Comparison of ENCODE assay signal across 8 cellular contexts in the genomic region with DNA sequence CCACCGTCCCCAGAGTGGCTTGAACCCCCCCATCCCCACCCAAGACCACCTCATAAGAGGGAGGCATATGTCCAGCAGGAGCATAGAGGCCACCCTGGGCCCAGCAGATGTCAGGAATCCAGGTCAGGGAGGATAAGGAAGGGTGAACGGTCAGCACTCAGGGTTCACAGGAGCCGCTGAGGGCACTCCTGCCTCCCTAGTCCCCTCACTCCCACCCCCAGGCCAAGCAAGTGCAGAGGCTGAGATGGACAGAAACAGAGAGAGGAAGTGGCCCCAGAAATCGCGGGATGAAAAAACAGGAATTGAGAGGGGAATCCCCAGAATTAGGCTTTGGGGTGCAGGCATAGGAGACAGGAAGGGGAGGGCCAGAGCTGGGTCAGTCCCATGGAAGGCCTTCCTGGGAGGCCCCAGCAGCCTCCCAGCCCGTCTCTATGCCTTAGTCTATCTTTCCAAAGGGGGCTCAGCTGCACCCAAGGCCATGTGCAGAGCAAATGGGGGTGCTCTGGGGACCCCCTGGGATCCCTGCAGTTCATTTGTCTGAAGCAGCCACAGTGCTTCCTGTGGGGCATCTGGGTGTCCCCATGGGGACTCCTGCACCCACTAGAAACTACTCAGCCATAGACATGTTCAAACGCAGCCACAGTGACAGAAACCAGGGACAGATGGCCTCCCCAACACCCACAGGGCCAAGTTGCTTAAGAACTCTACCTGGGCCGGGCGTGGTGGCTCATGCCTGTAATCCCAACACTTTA. TPM values are rescaled to one million over a fixed set of nuclear protein-coding genes. Genes with fewer than 3 reads are reported as not detected.
A peak's percentile ranks its signal among the peaks of the same experiment; 100 is the strongest.
DNase-seq lines count a peak whose midpoint lies in the region; ATAC-seq and TF ChIP-seq lines count a peak whose summit lies in the region.

No MANE protein-coding gene starts in this region.

- no peaks in the 10 kb centered on the region for H3F3A ChIP-seq in SU-DHL-6 (ENCODE audit: insufficient read depth)

- peak overlapping the region; percentile 74; the same call in 1 of the 2 replicates for H3K9ac ChIP-seq in SU-DHL-6 (ENCODE audit: low read length)

- H4K20me1 ChIP-seq in SU-DHL-6 (ENCODE audit: low read depth, low read length) = no peaks in the 10 kb centered on the region

- H3K36me3 Mint-ChIP-seq in activated CD4-positive, alpha-beta T cell treated with anti-CD3 and anti-CD28 coated beads, Interleukin-2, amount 10 ng/mL, durations not matched to agents 7 days and 5 days (ENCODE audit: low read depth) = peaks cover 33% of the 10 kb centered on the region

- H3K9me3 Mint-ChIP-seq in activated CD4-positive, alpha-beta T cell treated with anti-CD3 and anti-CD28 coated beads, Interleukin-2, amount 10 ng/mL, durations not matched to agents 7 days and 5 days = no peaks in the 10 kb centered on the region

- H3K4me3 ChIP-seq in SU-DHL-6 (ENCODE audit: insufficient read depth, low read length, poor library complexity, severe bottlenecking) = no peak overlapping the region
- H3K4me3 ChIP-seq in right atrium auricular region = peak overlapping the region; percentile 71 to 83
- H3K4me3 ChIP-seq in testis = peak overlapping the region in 1 of 2 donors; percentile 97

- CTCF ChIA-PET in activated CD4-positive, alpha-beta T cell treated with anti-CD3 and anti-CD28 coated beads, Interleukin-2, amount 10 ng/mL, durations not matched to agents 7 days and 5 days (lab: Charles Lee) = no interaction called here

- ATAC-seq in HG02642 (IDR thresholded peaks at IDR 0.05; ENCODE audit: poor library complexity, unreplicated experiment) = peak; percentile 53

- H3K79me2 ChIP-seq in SU-DHL-6 (ENCODE audit: insufficient read depth, low read length) = no peaks in the 10 kb centered on the region

- no peaks in the 10 kb centered on the region for H3K27me3 Mint-ChIP-seq in activated CD4-positive, alpha-beta T cell treated with anti-CD3 and anti-CD28 coated beads, Interleukin-2, amount 10 ng/mL, durations not matched to agents 7 days and 5 days

- peak overlapping the region; percentile 74 for H3K4me2 ChIP-seq in SU-DHL-6 (ENCODE audit: low read depth, low read length, poor library complexity, severe bottlenecking)

- no peak for TF ChIP-seq CTCF in SU-DHL-6 (IDR thresholded peaks at IDR 0.05; ENCODE audit: insufficient read depth, low read length, poor library complexity, severe bottlenecking)
- no peak for TF ChIP-seq CTCF in right atrium auricular region (IDR thresholded peaks at IDR 0.05)
- TF ChIP-seq CTCF in testis (IDR thresholded peaks at IDR 0.05) = no peak

- intact Hi-C loops in testis (cut with DNase I; ENCODE audit: low total_unique reads) = loop anchor here (10.0 kb wide), 1 partner anchor 121 kb away; no protein-coding TSS in a partner anchor
- intact Hi-C loops in posterior cingulate gyrus (cut with DNase I) = loop anchor here (10.0 kb wide), 1 partner anchor 91 kb away; no protein-coding TSS in a partner anchor

- H3K27ac ChIP-seq in SU-DHL-6 (ENCODE audit: low read depth, low read length) (no peak overlapping the region), right atrium auricular region (peak overlapping the region; percentile 86 to 91), testis (peak overlapping the region; percentile 90 to 96)

- H3K27me3 ChIP-seq in SU-DHL-6 (ENCODE audit: low read length) (no peaks in the 10 kb centered on the region), right atrium auricular region (no peaks in the 10 kb centered on the region), testis (no peaks in the 10 kb centered on the region)

- POLR2A ChIA-PET in activated CD4-positive, alpha-beta T cell treated with anti-CD3 and anti-CD28 coated beads, Interleukin-2, amount 10 ng/mL, durations not matched to agents 7 days and 5 days (lab: Charles Lee) = no interaction called here

- H3K36me3 ChIP-seq in SU-DHL-6 (ENCODE audit: low read length) (no peaks in the 10 kb centered on the region), right atrium auricular region (peaks cover 22% of the 10 kb centered on the region), testis (ENCODE audit: low read depth, missing control alignments) (no peaks in the 10 kb centered on the region)

- H3K4me1 ChIP-seq in right atrium auricular region (peaks cover 3 to 38% of the 10 kb centered on the region in 2 donors), testis (peaks cover 30% of the 10 kb centered on the region)

- no peak for TF ChIP-seq POLR2A in testis (IDR thresholded peaks at IDR 0.05)

- H3K4me1 Mint-ChIP-seq in activated CD4-positive, alpha-beta T cell treated with anti-CD3 and anti-CD28 coated beads, Interleukin-2, amount 10 ng/mL, durations not matched to agents 7 days and 5 days = peaks cover 40% of the 10 kb centered on the region

- peak overlapping the region; percentile 90 for H3K27ac Mint-ChIP-seq in activated CD4-positive, alpha-beta T cell treated with anti-CD3 and anti-CD28 coated beads, Interleukin-2, amount 10 ng/mL, durations not matched to agents 7 days and 5 days

- H2AFZ ChIP-seq in SU-DHL-6 (ENCODE audit: low read depth, low read length, severe bottlenecking) = no peak overlapping the region

- peak overlapping the region; percentile 79 for H3K4me3 Mint-ChIP-seq in activated CD4-positive, alpha-beta T cell treated with anti-CD3 and anti-CD28 coated beads, Interleukin-2, amount 10 ng/mL, durations not matched to agents 7 days and 5 days

- no peak for DNase-seq in activated CD4-positive, alpha-beta T cell treated with anti-CD3 and anti-CD28 coated beads, Interleukin-2, amount 10 ng/mL, durations not matched to agents 7 days and 5 days
- no peak for DNase-seq in activated CD4-positive, alpha-beta T cell treated with anti-CD3 and anti-CD28 coated beads, Interleukin-2, amount 50 U/mL, for 4 hours
- DNase-seq in right atrium auricular region (ENCODE audit: low spot score) = no peak
- no peak for DNase-seq in testis
- DNase-seq in posterior cingulate gyrus = no peak
- no peak for DNase-seq in SKM-1 (lab: John Stamatoyannopoulos, UW; ENCODE audit: unreplicated experiment)

- WGBS in testis, 2 donors = 56 to 63% methylated on average over 8 to 9 of the region's 9 CpGs

- H3K9me3 ChIP-seq in SU-DHL-6 (ENCODE audit: insufficient read depth, low read length) (peaks cover 8% of the 10 kb centered on the region; the same call in 1 of the 2 replicates), right atrium auricular region (no peaks in the 10 kb centered on the region), testis (no peaks in the 10 kb centered on the region)

- no peaks in the 10 kb centered on the region for H3K9me2 ChIP-seq in SU-DHL-6 (replicated peaks; ENCODE audit: insufficient read depth, low read length)

RNA-seq across cellular contexts. Expression of gene CMTM3, which starts 1.7 kb away (rescaled TPM):
- 100 to 1,000 TPM; 100 to 107 TPM for total RNA-seq in activated CD4-positive, alpha-beta T cell treated with anti-CD3 and anti-CD28 coated beads, Interleukin-2, amount 10 ng/mL, durations not matched to agents 7 days and 5 days
- total RNA-seq in right atrium auricular region (10 to 100 TPM; 15.6 to 26.2 TPM), testis (100 to 1,000 TPM; 137 to 182 TPM)
- 149 TPM for polyA plus RNA-seq in testis (ENCODE audit: insufficient read depth, low read depth, low replicate concordance)

RNA-seq across cellular contexts. Expression of gene CMTM2, which starts 26.9 kb away (rescaled TPM):
- under 1 TPM; 0.73 to 0.97 TPM for total RNA-seq in activated CD4-positive, alpha-beta T cell treated with anti-CD3 and anti-CD28 coated beads, Interleukin-2, amount 10 ng/mL, durations not matched to agents 7 days and 5 days
- total RNA-seq in right atrium auricular region = not detected
- total RNA-seq in testis = 100 to 1,000 TPM; 307 to 454 TPM
- polyA plus RNA-seq in testis (ENCODE audit: insufficient read depth, low read depth, low replicate concordance) = 1,249 TPM

RNA-seq across cellular contexts. Expression of gene CMTM1, which starts 39.9 kb away (rescaled TPM):
- 10 to 100 TPM; 12.3 to 15.3 TPM for total RNA-seq in activated CD4-positive, alpha-beta T cell treated with anti-CD3 and anti-CD28 coated beads, Interleukin-2, amount 10 ng/mL, durations not matched to agents 7 days and 5 days
- 1 to 10 TPM in 1 of 2 donors, not detected in 1; 1.6 TPM for total RNA-seq in right atrium auricular region
- total RNA-seq in testis = 10 to 100 TPM; 24.0 to 47.5 TPM
- polyA plus RNA-seq in testis (ENCODE audit: insufficient read depth, low read depth, low replicate concordance) = 103 TPM

RNA-seq across cellular contexts. Expression of gene CKLF, which starts 53.8 kb away (rescaled TPM):
- 100 to 1,000 TPM; 124 to 132 TPM for total RNA-seq in activated CD4-positive, alpha-beta T cell treated with anti-CD3 and anti-CD28 coated beads, Interleukin-2, amount 10 ng/mL, durations not matched to agents 7 days and 5 days
- total RNA-seq in right atrium auricular region (10 to 100 TPM; 11.5 to 22.5 TPM), testis (10 to 100 TPM; 49.5 to 71.5 TPM)
- polyA plus RNA-seq in testis (ENCODE audit: insufficient read depth, low read depth, low replicate concordance) = 128 TPM

RNA-seq across cellular contexts. Expression of gene TK2, which starts 56.3 kb away (rescaled TPM):
- 1 to 10 TPM; 7.4 to 9.3 TPM for total RNA-seq in activated CD4-positive, alpha-beta T cell treated with anti-CD3 and anti-CD28 coated beads, Interleukin-2, amount 10 ng/mL, durations not matched to agents 7 days and 5 days
- total RNA-seq in right atrium auricular region (10 to 100 TPM; 20.7 to 24.5 TPM), testis (10 to 100 TPM; 51.7 to 66.8 TPM)
- 73.4 TPM for polyA plus RNA-seq in testis (ENCODE audit: insufficient read depth, low read depth, low replicate concordance)

Comparison
In these comparisons a context has a peak if more than half of its experiments do, and no peak if none do; other contexts are left out.
1. RNA of gene CMTM2, which starts 26.9 kb away (total RNA-seq): 307 to 454 TPM in testis; 0.73 to 0.97 TPM in activated CD4-positive, alpha-beta T cell treated with anti-CD3 and anti-CD28 coated beads, Interleukin-2, amount 10 ng/mL, durations not matched to agents 7 days and 5 days and not detected in right atrium auricular region; every median in the first group is over 100 times any median in the second.
2. RNA of gene CMTM1, which starts 39.9 kb away (total RNA-seq): 24.0 to 47.5 TPM in testis and 12.3 to 15.3 TPM in activated CD4-positive, alpha-beta T cell treated with anti-CD3 and anti-CD28 coated beads, Interleukin-2, amount 10 ng/mL, durations not matched to agents 7 days and 5 days; 1.6 TPM in right atrium auricular region; every median in the first group is over 4 times any median in the second.